1 cellular context compared by ENCODE assay signal in genomic region chr12:109864916-109865315, GRCh38.
TF ChIP-seq lines count a peak whose summit lies in the region.

No MANE protein-coding gene starts in this region.

TF ChIP-seq in HepG2, 621 proteins besides CTCF, POLR2A, EP300 and RAD21:
- no peak for TF ChIP-seq RBM39 (IDR thresholded peaks at IDR 0.05; ENCODE audit: low read depth, low read length, poor library complexity, severe bottlenecking)
- TF ChIP-seq NCOA2 (CRISPR knock-in tag; IDR thresholded peaks at IDR 0.05): no peak
- TF ChIP-seq RELA (CRISPR knock-in tag; IDR thresholded peaks at IDR 0.05): no peak
- no peak for TF ChIP-seq JUND (CRISPR knock-in tag; IDR thresholded peaks at IDR 0.05)
- TF ChIP-seq ZNF264 (CRISPR knock-in tag; IDR thresholded peaks at IDR 0.05): no peak
- TF ChIP-seq ZFAT (CRISPR knock-in tag; conservative IDR thresholded peaks at IDR 0.05): no peak
- TF ChIP-seq ZNF639 (CRISPR knock-in tag; conservative IDR thresholded peaks at IDR 0.05): no peak
- no peak for TF ChIP-seq NR1H2 (CRISPR knock-in tag; IDR thresholded peaks at IDR 0.05; ENCODE audit: borderline replicate concordance, low read depth)
- no peak for TF ChIP-seq E2F5 (CRISPR knock-in tag; conservative IDR thresholded peaks at IDR 0.05)
- no peak for TF ChIP-seq ZNF503 (CRISPR knock-in tag; IDR thresholded peaks at IDR 0.05)
- no peak for TF ChIP-seq ZNF713 (CRISPR knock-in tag; IDR thresholded peaks at IDR 0.05)
- no peak for TF ChIP-seq ZFP37 (CRISPR knock-in tag; IDR thresholded peaks at IDR 0.05; ENCODE audit: borderline replicate concordance)
- no peak for TF ChIP-seq ZFP62 (CRISPR knock-in tag; IDR thresholded peaks at IDR 0.05)
